Comparison of ENCODE assay signal across 8 cellular contexts in genomic region chr2:15636972-15637785, GRCh38. TPM values are rescaled to one million over a fixed set of nuclear protein-coding genes. Genes with fewer than 3 reads are reported as not detected.
A peak's percentile ranks its signal among the peaks of the same experiment; 100 is the strongest.
DNase-seq lines count a peak whose midpoint lies in the region; ATAC-seq, FAIRE-seq and TF ChIP-seq lines count a peak whose summit lies in the region.

No MANE protein-coding gene starts in this region.

- CTCF ChIA-PET in A549 (lab: Yijun Ruan, JAX), result interaction anchor here (0.6 to 5.9 kb wide), 24 partner anchors 8 to 974 kb away, joined by 3 to 63 read pairs (median 4); partner anchors contain the start of gene MYCN
- CTCF ChIA-PET in WTC11 (lab: Charles Lee), result interaction anchor here (0.7 to 2.1 kb wide), 7 partner anchors 107 to 870 kb away, joined by 3 to 20 read pairs (median 4); no protein-coding TSS in a partner anchor

- H3K27ac Mint-ChIP-seq in WTC11, result peak overlapping the region; percentile 50

- H3K9me3 ChIP-seq in A549, result peaks cover 6% of the 10 kb centered on the region; the same call in 1 of the 3 replicates
- H3K9me3 ChIP-seq in liver (ENCODE audit: control insufficient read depth in 4 of 4, low read length in 3 of 4), result no peaks in the 10 kb centered on the region

- H3K4me2 ChIP-seq in A549, result no peak overlapping the region

- TF ChIP-seq RAD21 in A549 (conservative IDR thresholded peaks at IDR 0.05 in 1 of 2, IDR thresholded peaks at IDR 0.05 in 1 of 2), result peak; percentile 98 to 100
- peak; percentile 98 to 100 for TF ChIP-seq RAD21 in liver (IDR thresholded peaks at IDR 0.05)

- no peaks in the 10 kb centered on the region for H3K27me3 ChIP-seq in liver (ENCODE audit: control insufficient read depth in 4 of 4, insufficient read depth in 4 of 4, low read length in 3 of 4)

- FAIRE-seq in A549 (lab: Jason Lieb, UNC), result peak; percentile 46
- FAIRE-seq in GM12892 (lab: Jason Lieb, UNC), result peak; percentile 40

- no peak for TF ChIP-seq EP300 in A549 (IDR thresholded peaks at IDR 0.05)

- no peak overlapping the region for H3K27ac ChIP-seq in A549
- H3K27ac ChIP-seq in liver (ENCODE audit: low read depth in 1 of 2, low read length in 2 of 2), result no peak overlapping the region

- H3K4me1 ChIP-seq in A549 (no peaks in the 10 kb centered on the region), liver (ENCODE audit: control insufficient read depth in 4 of 4, insufficient read depth in 4 of 4, low read length in 3 of 4) (peaks cover 0 to 3% (median 2%) of the 10 kb centered on the region in 4 donors)

- no peak overlapping the region for H3K4me3 Mint-ChIP-seq in WTC11

- TF ChIP-seq CTCF in A549 (IDR thresholded peaks at IDR 0.05) (peak; percentile 100), WTC11 (IDR thresholded peaks at IDR 0.05) (peak; percentile 85), choroid plexus epithelial cell (conservative IDR thresholded peaks at IDR 0.05; ENCODE audit: low read depth, low read length) (peak; percentile 94), liver (IDR thresholded peaks at IDR 0.05; ENCODE audit: low read depth, low read length, missing input control) (peak; percentile 91)

- H3K9me3 Mint-ChIP-seq in WTC11, result peaks cover 7% of the 10 kb centered on the region

- ATAC-seq in A549, result peak; percentile 90 to 94
- ATAC-seq in HG02759 (IDR thresholded peaks at IDR 0.05; ENCODE audit: unreplicated experiment), result peak; percentile 83
- peak; percentile 95 for ATAC-seq in WTC11

- peaks cover 39% of the 10 kb centered on the region for H3K36me3 Mint-ChIP-seq in WTC11

- H3K9ac ChIP-seq in liver (ENCODE audit: low read depth in 1 of 2, low read length in 2 of 2), result no peak overlapping the region

- TF ChIP-seq POLR2A in A549 (IDR thresholded peaks at IDR 0.05; ENCODE audit: low read length), result no peak
- TF ChIP-seq POLR2A in GM12892 (IDR thresholded peaks at IDR 0.05; ENCODE audit: low read depth, low read length), result no peak

- POLR2A ChIA-PET in A549 (lab: Yijun Ruan, JAX), result no interaction called here
- POLR2A ChIA-PET in WTC11 (lab: Charles Lee), result no interaction called here

- no peak overlapping the region for H3K4me3 ChIP-seq in A549
- H3K4me3 ChIP-seq in choroid plexus epithelial cell (ENCODE audit: low read depth, low read length), result no peak overlapping the region
- H3K4me3 ChIP-seq in liver (ENCODE audit: low read depth in 1 of 3, low read length in 3 of 3), result no peak overlapping the region

- H3K27me3 Mint-ChIP-seq in WTC11 (ENCODE audit: low read depth), result no peaks in the 10 kb centered on the region

- DNase-seq in A549 (ENCODE audit: low read depth in 1 of 2, low spot score in 1 of 2) (peak; percentile 73 to 77), GM12892 (ENCODE audit: insufficient read length) (no peak), NCI-H1105 treated with DMSO at 0.1 percent for 48 hours (lab: John Stamatoyannopoulos, UW) (peak; percentile 49), WTC11 (ENCODE audit: low spot score) (peak; percentile 74), choroid plexus epithelial cell (ENCODE audit: low read depth) (peak; percentile 89)
- DNase-seq in stimulated activated CD4-positive, alpha-beta T cell treated with anti-CD3 and anti-CD28 coated beads, TNF-alpha, amount 100 ng/mL, for 4 hours (ENCODE audit: low read depth in 3 of 3), result peak; percentile 27 to 31 (median 28)

- peaks cover 2 to 18% (median 16%) of the 10 kb centered on the region in 4 donors for H3K36me3 ChIP-seq in liver (ENCODE audit: control insufficient read depth in 4 of 4, insufficient read depth in 3 of 4, low read depth in 1 of 4, low read length in 3 of 4)

- 21% methylated on average over 6 of the region's 6 CpGs for WGBS in A549 (ENCODE audit: missing lambda C conversion rate)
- WGBS in liver, result 18% methylated on average over 6 of the region's 6 CpGs

- peaks cover 28% of the 10 kb centered on the region for H3K4me1 Mint-ChIP-seq in WTC11

TF ChIP-seq in A549, 52 proteins besides CTCF, POLR2A, EP300 and RAD21:
- TF ChIP-seq SMC3 (IDR thresholded peaks at IDR 0.05) (peak; percentile 100), FOSL2 (IDR thresholded peaks at IDR 0.05) (no peak), FOSL2 (CRISPR knock-in tag; IDR thresholded peaks at IDR 0.05) (peak; percentile 34; the same call in 1 of the 2 replicates), JUN (IDR thresholded peaks at IDR 0.05) (0 out of 5 replicates have a peak, but pooled peaks of 1 of the 2 experiments have one; percentile 24), FOSB (CRISPR knock-in tag; IDR thresholded peaks at IDR 0.05) (no peak), JUNB (IDR thresholded peaks at IDR 0.05) (no peak), HOXB13 (CRISPR knock-in tag; IDR thresholded peaks at IDR 0.05; ENCODE audit: low read depth) (no peak), MYC (IDR thresholded peaks at IDR 0.05; ENCODE audit: borderline replicate concordance, low read length) (no peak)

TF ChIP-seq in WTC11, 78 proteins besides CTCF, POLR2A, EP300 and RAD21 (continues in another document):
- TF ChIP-seq ZNF671 (CRISPR knock-in tag; IDR thresholded peaks at IDR 0.05), result no peak
- no peak for TF ChIP-seq ZNF219 (CRISPR knock-in tag; IDR thresholded peaks at IDR 0.05; ENCODE audit: borderline replicate concordance)
- TF ChIP-seq, protein P1, sequence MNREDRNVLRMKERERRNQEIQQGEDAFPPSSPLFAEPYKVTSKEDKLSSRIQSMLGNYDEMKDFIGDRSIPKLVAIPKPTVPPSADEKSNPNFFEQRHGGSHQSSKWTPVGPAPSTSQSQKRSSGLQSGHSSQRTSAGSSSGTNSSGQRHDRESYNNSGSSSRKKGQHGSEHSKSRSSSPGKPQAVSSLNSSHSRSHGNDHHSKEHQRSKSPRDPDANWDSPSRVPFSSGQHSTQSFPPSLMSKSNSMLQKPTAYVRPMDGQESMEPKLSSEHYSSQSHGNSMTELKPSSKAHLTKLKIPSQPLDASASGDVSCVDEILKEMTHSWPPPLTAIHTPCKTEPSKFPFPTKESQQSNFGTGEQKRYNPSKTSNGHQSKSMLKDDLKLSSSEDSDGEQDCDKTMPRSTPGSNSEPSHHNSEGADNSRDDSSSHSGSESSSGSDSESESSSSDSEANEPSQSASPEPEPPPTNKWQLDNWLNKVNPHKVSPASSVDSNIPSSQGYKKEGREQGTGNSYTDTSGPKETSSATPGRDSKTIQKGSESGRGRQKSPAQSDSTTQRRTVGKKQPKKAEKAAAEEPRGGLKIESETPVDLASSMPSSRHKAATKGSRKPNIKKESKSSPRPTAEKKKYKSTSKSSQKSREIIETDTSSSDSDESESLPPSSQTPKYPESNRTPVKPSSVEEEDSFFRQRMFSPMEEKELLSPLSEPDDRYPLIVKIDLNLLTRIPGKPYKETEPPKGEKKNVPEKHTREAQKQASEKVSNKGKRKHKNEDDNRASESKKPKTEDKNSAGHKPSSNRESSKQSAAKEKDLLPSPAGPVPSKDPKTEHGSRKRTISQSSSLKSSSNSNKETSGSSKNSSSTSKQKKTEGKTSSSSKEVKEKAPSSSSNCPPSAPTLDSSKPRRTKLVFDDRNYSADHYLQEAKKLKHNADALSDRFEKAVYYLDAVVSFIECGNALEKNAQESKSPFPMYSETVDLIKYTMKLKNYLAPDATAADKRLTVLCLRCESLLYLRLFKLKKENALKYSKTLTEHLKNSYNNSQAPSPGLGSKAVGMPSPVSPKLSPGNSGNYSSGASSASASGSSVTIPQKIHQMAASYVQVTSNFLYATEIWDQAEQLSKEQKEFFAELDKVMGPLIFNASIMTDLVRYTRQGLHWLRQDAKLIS (CRISPR knock-in tag; IDR thresholded peaks at IDR 0.05; ENCODE audit: borderline replicate concordance), result no peak

TF ChIP-seq in liver, 16 proteins besides CTCF, POLR2A, EP300 and RAD21:
- no peak for TF ChIP-seq SP1 (IDR thresholded peaks at IDR 0.05)
- TF ChIP-seq TAF1 (conservative IDR thresholded peaks at IDR 0.05), result no peak
- peak; percentile 63 to 76 for TF ChIP-seq RXRA (IDR thresholded peaks at IDR 0.05)
- no peak for TF ChIP-seq GABPA (IDR thresholded peaks at IDR 0.05 in 1 of 2, conservative IDR thresholded peaks at IDR 0.05 in 1 of 2)
- TF ChIP-seq FOXA1 (IDR thresholded peaks at IDR 0.05), result no peak
- no peak for TF ChIP-seq EGR1 (IDR thresholded peaks at IDR 0.05; ENCODE audit: low read depth in 2 of 2)
- TF ChIP-seq, protein P2, sequence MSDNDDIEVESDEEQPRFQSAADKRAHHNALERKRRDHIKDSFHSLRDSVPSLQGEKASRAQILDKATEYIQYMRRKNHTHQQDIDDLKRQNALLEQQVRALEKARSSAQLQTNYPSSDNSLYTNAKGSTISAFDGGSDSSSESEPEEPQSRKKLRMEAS (IDR thresholded peaks at IDR 0.05), result no peak
- no peak for TF ChIP-seq NR2F2 (IDR thresholded peaks at IDR 0.05)

RNA-seq across cellular contexts. Expression of gene DDX1, which starts 45.5 kb away (rescaled TPM):
- polyA plus RNA-seq in A549 (2011; rRNA removed) (166 and 214 TPM in 2 replicates), A549 (2017; fragmentation: RNase III; extraction: RNeasy Plus Mini Kit Qiagen cat#74134 plus additional on column Dnase treatment) (157 to 176 TPM (median 160 TPM) in 3 replicates), liver (10 to 100 TPM; 31.7 to 35.6 TPM)
- polyA plus RNA-seq in A549 (2012; cell fraction: cytosol; rRNA removed), result 60.7 and 76.3 TPM in 2 replicates
- polyA plus RNA-seq in A549 (2012; cell fraction: nucleus; rRNA removed), result 27.4 and 41.0 TPM in 2 replicates
- polyA minus RNA-seq in A549 (2011; rRNA and poly(A)+ RNA removed), result 34.0 and 36.3 TPM in 2 replicates
- polyA plus RNA-seq in GM12892 (2012; ENCODE audit: missing spikeins), result 81.9 TPM
- total RNA-seq in WTC11 (2021) (103 to 115 TPM (median 104 TPM) in 3 replicates), liver (10 to 100 TPM; 42.0 to 43.9 TPM)

Comparison
In these comparisons a context has a peak if more than half of its experiments do, and no peak if none do; other contexts are left out.
1. Of the 8 proteins assayed by ChIP-seq in both WTC11 and A549: peak only in WTC11: none; only in A549: none; in both: CTCF; in neither: 6; mixed calls (peak in some experiments, not most) for 1.